1 cellular context compared by ENCODE assay signal in the genomic region with DNA sequence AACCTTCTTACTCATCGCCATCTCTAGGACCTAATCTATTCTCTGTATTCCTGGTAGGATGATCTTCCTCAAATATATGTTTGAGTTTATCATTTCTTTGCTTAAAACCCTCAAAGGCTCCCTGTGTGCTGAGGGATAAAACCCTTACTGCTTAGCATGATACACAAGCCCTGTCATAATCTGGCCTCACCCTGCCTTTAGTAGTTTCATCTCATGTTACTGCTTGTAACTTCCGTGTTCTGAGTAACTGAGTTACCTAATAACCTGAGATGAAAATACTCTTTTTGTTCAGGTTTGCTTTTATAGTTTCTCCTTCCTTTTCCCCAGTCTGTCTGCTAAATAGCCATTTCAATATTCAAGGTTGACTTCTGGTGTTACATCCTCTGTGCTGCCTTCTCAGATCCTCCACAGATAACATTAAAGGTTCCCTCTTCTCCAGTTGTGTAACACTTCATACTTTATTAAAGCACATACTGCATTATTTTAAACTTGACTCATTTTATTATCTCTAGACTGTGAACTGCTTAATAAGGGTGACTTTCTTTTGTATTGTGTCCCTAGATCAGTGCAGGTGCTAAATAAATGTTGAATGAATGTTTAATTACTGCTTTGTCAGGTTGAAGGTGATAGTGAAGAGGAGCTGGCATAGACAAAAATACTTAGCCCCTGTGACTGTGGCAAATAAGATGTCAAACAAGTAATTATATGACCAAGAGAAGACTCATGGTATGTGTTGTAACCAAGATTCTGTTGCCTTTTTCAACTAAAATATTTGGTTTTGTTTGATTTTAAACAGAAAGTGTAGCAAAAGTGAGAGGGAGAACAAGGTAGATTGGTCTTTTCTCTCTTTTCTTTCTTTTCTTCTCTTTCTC.
TF ChIP-seq lines count a peak whose summit lies in the region.

No MANE protein-coding gene starts in this region.

TF ChIP-seq in GM12878, 131 proteins besides CTCF, POLR2A, EP300 and RAD21 (continued from another document):
- TF ChIP-seq E2F8 (IDR thresholded peaks at IDR 0.05; ENCODE audit: low read depth, partially characterized antibody) (no peak), TCF3 (IDR thresholded peaks at IDR 0.05; ENCODE audit: borderline replicate concordance, insufficient read depth, low read depth, low read length) (no peak), BMI1 (IDR thresholded peaks at IDR 0.05; ENCODE audit: borderline replicate concordance) (no peak), SUPT20H (IDR thresholded peaks at IDR 0.05; ENCODE audit: borderline replicate concordance, control insufficient read depth, low read depth, low read length) (no peak), CHD1 (IDR thresholded peaks at IDR 0.05; ENCODE audit: low read depth, low read length) (no peak), TBL1XR1 (IDR thresholded peaks at IDR 0.05; ENCODE audit: low read depth, low read length) (no peak)
- TF ChIP-seq, protein P1, sequence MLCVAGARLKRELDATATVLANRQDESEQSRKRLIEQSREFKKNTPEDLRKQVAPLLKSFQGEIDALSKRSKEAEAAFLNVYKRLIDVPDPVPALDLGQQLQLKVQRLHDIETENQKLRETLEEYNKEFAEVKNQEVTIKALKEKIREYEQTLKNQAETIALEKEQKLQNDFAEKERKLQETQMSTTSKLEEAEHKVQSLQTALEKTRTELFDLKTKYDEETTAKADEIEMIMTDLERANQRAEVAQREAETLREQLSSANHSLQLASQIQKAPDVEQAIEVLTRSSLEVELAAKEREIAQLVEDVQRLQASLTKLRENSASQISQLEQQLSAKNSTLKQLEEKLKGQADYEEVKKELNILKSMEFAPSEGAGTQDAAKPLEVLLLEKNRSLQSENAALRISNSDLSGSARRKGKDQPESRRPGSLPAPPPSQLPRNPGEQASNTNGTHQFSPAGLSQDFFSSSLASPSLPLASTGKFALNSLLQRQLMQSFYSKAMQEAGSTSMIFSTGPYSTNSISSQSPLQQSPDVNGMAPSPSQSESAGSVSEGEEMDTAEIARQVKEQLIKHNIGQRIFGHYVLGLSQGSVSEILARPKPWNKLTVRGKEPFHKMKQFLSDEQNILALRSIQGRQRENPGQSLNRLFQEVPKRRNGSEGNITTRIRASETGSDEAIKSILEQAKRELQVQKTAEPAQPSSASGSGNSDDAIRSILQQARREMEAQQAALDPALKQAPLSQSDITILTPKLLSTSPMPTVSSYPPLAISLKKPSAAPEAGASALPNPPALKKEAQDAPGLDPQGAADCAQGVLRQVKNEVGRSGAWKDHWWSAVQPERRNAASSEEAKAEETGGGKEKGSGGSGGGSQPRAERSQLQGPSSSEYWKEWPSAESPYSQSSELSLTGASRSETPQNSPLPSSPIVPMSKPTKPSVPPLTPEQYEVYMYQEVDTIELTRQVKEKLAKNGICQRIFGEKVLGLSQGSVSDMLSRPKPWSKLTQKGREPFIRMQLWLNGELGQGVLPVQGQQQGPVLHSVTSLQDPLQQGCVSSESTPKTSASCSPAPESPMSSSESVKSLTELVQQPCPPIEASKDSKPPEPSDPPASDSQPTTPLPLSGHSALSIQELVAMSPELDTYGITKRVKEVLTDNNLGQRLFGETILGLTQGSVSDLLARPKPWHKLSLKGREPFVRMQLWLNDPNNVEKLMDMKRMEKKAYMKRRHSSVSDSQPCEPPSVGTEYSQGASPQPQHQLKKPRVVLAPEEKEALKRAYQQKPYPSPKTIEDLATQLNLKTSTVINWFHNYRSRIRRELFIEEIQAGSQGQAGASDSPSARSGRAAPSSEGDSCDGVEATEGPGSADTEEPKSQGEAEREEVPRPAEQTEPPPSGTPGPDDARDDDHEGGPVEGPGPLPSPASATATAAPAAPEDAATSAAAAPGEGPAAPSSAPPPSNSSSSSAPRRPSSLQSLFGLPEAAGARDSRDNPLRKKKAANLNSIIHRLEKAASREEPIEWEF (IDR thresholded peaks at IDR 0.05; ENCODE audit: insufficient replicate concordance, low read depth, low read length) = no peak
